ENCODE assay signal across 8 cellular contexts in the genomic region with DNA sequence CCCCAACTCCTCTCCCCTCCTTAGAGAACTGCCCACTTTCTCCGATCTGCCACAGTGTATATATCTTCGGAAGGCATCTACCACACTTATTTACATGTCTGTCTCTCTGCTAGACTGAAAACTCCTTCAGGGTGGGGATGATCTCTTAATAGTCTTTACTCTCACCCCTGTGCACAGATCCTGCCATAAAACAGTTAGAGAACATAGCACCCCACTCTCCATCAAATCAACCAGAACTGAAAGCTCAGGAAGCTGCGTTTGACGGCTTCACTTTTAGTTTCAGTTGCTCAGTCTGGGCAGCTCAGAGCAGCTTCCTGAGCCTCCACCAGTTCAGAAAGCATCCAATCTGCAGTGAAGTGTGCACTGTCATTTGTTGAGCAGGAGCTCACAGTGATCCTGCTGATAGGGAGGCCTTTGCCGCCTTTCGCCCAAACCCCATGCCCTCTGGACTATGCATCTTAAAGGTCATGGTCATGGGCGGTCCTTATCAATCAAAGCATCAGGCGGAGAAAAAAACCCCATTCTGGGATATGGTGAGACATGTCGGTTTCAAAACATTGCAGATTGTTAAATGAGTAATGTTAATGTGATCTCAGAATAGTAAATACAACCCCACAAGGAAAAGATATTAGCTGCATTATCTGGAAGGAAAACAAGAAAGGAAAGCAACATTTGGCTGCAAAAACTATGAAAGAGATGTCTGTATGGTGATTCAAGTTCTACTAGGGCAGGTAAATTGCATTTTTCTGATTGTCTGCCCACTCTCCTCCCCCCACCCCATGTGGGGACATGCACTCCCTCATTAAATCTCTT.
DNase-seq lines count a peak whose midpoint lies in the region; ATAC-seq and TF ChIP-seq lines count a peak whose summit lies in the region.

No MANE protein-coding gene starts in this region.

- POLR2A ChIA-PET in T-cell (lab: Charles Lee) = interaction anchor here (0.6 to 1.7 kb wide), 6 partner anchors 28 to 612 kb away, joined by 3 to 7 read pairs (median 4); a partner anchor contains a TSS

- H3K36me3 ChIP-seq in brain microvascular endothelial cell (replicated peaks) (no peaks in the 10 kb centered on the region), mucosa of rectum (ENCODE audit: control insufficient read depth in 2 of 2, insufficient read depth in 2 of 2, low read length in 2 of 2) (no peaks in the 10 kb centered on the region), thymus (ENCODE audit: control insufficient read depth, insufficient read depth) (no peaks in the 10 kb centered on the region)

- H3K4me1 ChIP-seq in mucosa of rectum (ENCODE audit: control insufficient read depth in 2 of 2, insufficient read depth in 2 of 2, low read length in 2 of 2) = peaks cover 2 to 6% of the 10 kb centered on the region in 2 donors
- H3K4me1 ChIP-seq in thymus (ENCODE audit: control insufficient read depth, insufficient read depth, low read length) = peaks cover 9% of the 10 kb centered on the region

- H3K27ac ChIP-seq in brain microvascular endothelial cell (peak overlapping the region; percentile 53), mucosa of rectum (ENCODE audit: low read depth in 2 of 2, low read length in 2 of 2) (peak overlapping the region; percentile 72 to 83), thymus (ENCODE audit: low read depth) (peak overlapping the region; percentile 85)

- in situ Hi-C loops in brain microvascular endothelial cell (cut with HindIII; ENCODE audit: low pct_ligation_motif_present, low sequenced_read_pairs) = no loop called here

- no peaks in the 10 kb centered on the region for H3K36me3 Mint-ChIP-seq in T-cell

- H3K9ac ChIP-seq in mucosa of rectum (ENCODE audit: low read depth in 1 of 2, low read length in 2 of 2) = peak overlapping the region; percentile 24 to 42

- no peaks in the 10 kb centered on the region for H3K9me3 ChIP-seq in mucosa of rectum (ENCODE audit: control insufficient read depth in 2 of 2, low read length in 2 of 2)
- H3K9me3 ChIP-seq in thymus (ENCODE audit: control insufficient read depth) = no peaks in the 10 kb centered on the region

- H3K9me3 Mint-ChIP-seq in T-cell = no peaks in the 10 kb centered on the region

- no peak overlapping the region for H3K4me3 Mint-ChIP-seq in T-cell

- peak; percentile 46 for ATAC-seq in GM18861 (IDR thresholded peaks at IDR 0.05; ENCODE audit: unreplicated experiment)
- peak; percentile 49 for ATAC-seq in HG03060 (IDR thresholded peaks at IDR 0.05; ENCODE audit: low read depth, unreplicated experiment)
- ATAC-seq in T-cell (replicated peaks in 1 of 4) = peak; percentile 93 to 95 (median 94)

- H3K27me3 ChIP-seq in brain microvascular endothelial cell (replicated peaks) (no peaks in the 10 kb centered on the region), mucosa of rectum (ENCODE audit: control insufficient read depth in 2 of 2, insufficient read depth in 2 of 2, low read length in 2 of 2) (no peaks in the 10 kb centered on the region), thymus (ENCODE audit: control insufficient read depth, insufficient read depth) (no peaks in the 10 kb centered on the region)

- H3K27ac Mint-ChIP-seq in T-cell = no peak overlapping the region

- H3K4me3 ChIP-seq in brain microvascular endothelial cell (ENCODE audit: low read depth, low read length) (peak overlapping the region; percentile 13), mucosa of rectum (ENCODE audit: low read length in 2 of 2) (peak overlapping the region; percentile 49 to 54), thymus (ENCODE audit: low read length) (peak overlapping the region; percentile 37)

- DNase-seq in T-cell (peak; percentile 35 to 74 (median 56)), brain microvascular endothelial cell (peak; percentile 55), SW480 (ENCODE audit: low spot score) (no peak), ureter (ENCODE audit: low spot score) (no peak)

- CTCF ChIA-PET in T-cell (lab: Charles Lee) = interaction anchor here (0.6 to 2.7 kb wide), 18 partner anchors 26 to 1083 kb away, joined by 3 to 57 read pairs (median 4); a partner anchor contains a TSS

- WGBS in thymus = 20% methylated on average over 9 of the region's 9 CpGs

- H3K4me1 Mint-ChIP-seq in T-cell = peaks cover 3 to 18% (median 10%) of the 10 kb centered on the region in 3 donors

- no peaks in the 10 kb centered on the region for H3K27me3 Mint-ChIP-seq in T-cell

- TF ChIP-seq CTCF in brain microvascular endothelial cell (IDR thresholded peaks at IDR 0.05; ENCODE audit: low read depth, low read length, missing control alignments) = no peak

Comparison
In these comparisons a context has a peak if more than half of its experiments do, and no peak if none do; other contexts are left out.
1. DNase-seq: peak in T-cell (34 of 34) and brain microvascular endothelial cell (single experiment); none in SW480 (single experiment) and ureter (single experiment).
2. Peak in every context shown above with its lines, with median percentiles within 50 percentile points of each other: ATAC-seq, H3K27ac ChIP-seq and H3K4me3 ChIP-seq.